9 cellular contexts compared by ENCODE assay signal in the genomic region with DNA sequence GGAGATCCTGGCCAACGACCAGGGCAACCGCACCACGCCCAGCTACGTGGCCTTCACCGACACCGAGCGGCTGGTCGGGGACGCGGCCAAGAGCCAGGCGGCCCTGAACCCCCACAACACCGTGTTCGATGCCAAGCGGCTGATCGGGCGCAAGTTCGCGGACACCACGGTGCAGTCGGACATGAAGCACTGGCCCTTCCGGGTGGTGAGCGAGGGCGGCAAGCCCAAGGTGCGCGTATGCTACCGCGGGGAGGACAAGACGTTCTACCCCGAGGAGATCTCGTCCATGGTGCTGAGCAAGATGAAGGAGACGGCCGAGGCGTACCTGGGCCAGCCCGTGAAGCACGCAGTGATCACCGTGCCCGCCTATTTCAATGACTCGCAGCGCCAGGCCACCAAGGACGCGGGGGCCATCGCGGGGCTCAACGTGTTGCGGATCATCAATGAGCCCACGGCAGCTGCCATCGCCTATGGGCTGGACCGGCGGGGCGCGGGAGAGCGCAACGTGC. TPM values are rescaled to one million over a fixed set of nuclear protein-coding genes. Genes with fewer than 3 reads are reported as not detected.
DNase-seq lines count a peak whose midpoint lies in the region; ATAC-seq and TF ChIP-seq lines count a peak whose summit lies in the region.
"Not testable (repeated sequence)": the region's sequence is repeated elsewhere in the genome, so short reads cannot be mapped to it uniquely, and the experiment has no call there.
"Had no signal": no experiment of that assay in that cellular context is flagged by ENCODE, and none has a peak within 500 bp of the region (broad histone marks: within the 10 kb centered on the region; RNA-seq: fewer than 3 reads in every experiment).

No MANE protein-coding gene starts in this region.

- 7% methylated on average over 39 of the region's 53 CpGs for WGBS in right cardiac atrium
- WGBS in testis, 2 donors: 2% methylated on average over 12 of the region's 53 CpGs; no CpG with 5 or more reads in 1 of the 2 donors

- peaks cover 47% of the 10 kb centered on the region for H3K27me3 Mint-ChIP-seq in activated CD4-positive, alpha-beta T cell treated with anti-CD3 and anti-CD28 coated beads, Interleukin-2, amount 10 ng/mL, durations not matched to agents 7 days and 5 days

- not testable (repeated sequence) for H3K4me1 ChIP-seq in right cardiac atrium (ENCODE audit: control insufficient read depth, insufficient read depth, low read length); neuron (ENCODE audit: insufficient read depth, low read length); testis

- H3K27me3 ChIP-seq in right cardiac atrium (ENCODE audit: control insufficient read depth, insufficient read depth); neuron (ENCODE audit: insufficient read depth, low read length); testis: not testable (repeated sequence)

- H3K4me1 Mint-ChIP-seq in activated CD4-positive, alpha-beta T cell treated with anti-CD3 and anti-CD28 coated beads, Interleukin-2, amount 10 ng/mL, durations not matched to agents 7 days and 5 days: not testable (repeated sequence)

- H3K9me3 Mint-ChIP-seq in activated CD4-positive, alpha-beta T cell treated with anti-CD3 and anti-CD28 coated beads, Interleukin-2, amount 10 ng/mL, durations not matched to agents 7 days and 5 days: not testable (repeated sequence)

- peak; percentile 15 for DNase-seq in ELR (ENCODE audit: low read depth)
- DNase-seq in activated CD4-positive, alpha-beta T cell treated with anti-CD3 and anti-CD28 coated beads, Interleukin-2, amount 10 ng/mL, durations not matched to agents 7 days and 5 days; testis: not testable (repeated sequence)
- peak; percentile 25 for DNase-seq in central memory CD4-positive, alpha-beta T cell
- DNase-seq in right cardiac atrium: peak in 1 of 3 donors; percentile 58

- not testable (repeated sequence) for H3K36me3 Mint-ChIP-seq in activated CD4-positive, alpha-beta T cell treated with anti-CD3 and anti-CD28 coated beads, Interleukin-2, amount 10 ng/mL, durations not matched to agents 7 days and 5 days (ENCODE audit: low read depth)

- TF ChIP-seq POLR2A in testis (IDR thresholded peaks at IDR 0.05): not testable (repeated sequence)

- H3K27ac Mint-ChIP-seq in activated CD4-positive, alpha-beta T cell treated with anti-CD3 and anti-CD28 coated beads, Interleukin-2, amount 10 ng/mL, durations not matched to agents 7 days and 5 days: not testable (repeated sequence)

- POLR2A ChIA-PET in activated CD4-positive, alpha-beta T cell treated with anti-CD3 and anti-CD28 coated beads, Interleukin-2, amount 10 ng/mL, durations not matched to agents 7 days and 5 days (lab: Charles Lee): not testable (repeated sequence)

- H3K4me3 ChIP-seq in right cardiac atrium (ENCODE audit: low read length): not testable (repeated sequence)
- H3K4me3 ChIP-seq in neuron (ENCODE audit: low read length) (peak overlapping the region; percentile 40), testis (peak overlapping the region; percentile 34 to 79)

- not testable (repeated sequence) for H3K27ac ChIP-seq in right cardiac atrium (ENCODE audit: low read length); testis

- H3K36me3 ChIP-seq in neuron (ENCODE audit: insufficient read depth, low read length); testis (ENCODE audit: low read depth, missing control alignments): not testable (repeated sequence)

- not testable (repeated sequence) for TF ChIP-seq CTCF in testis (IDR thresholded peaks at IDR 0.05)

- peak overlapping the region; percentile 79 for H3K4me3 Mint-ChIP-seq in activated CD4-positive, alpha-beta T cell treated with anti-CD3 and anti-CD28 coated beads, Interleukin-2, amount 10 ng/mL, durations not matched to agents 7 days and 5 days

- intact Hi-C loops in right cardiac atrium (cut with DNase I); testis (cut with DNase I; ENCODE audit: low total_unique reads): not testable (repeated sequence)

- CTCF ChIA-PET in activated CD4-positive, alpha-beta T cell treated with anti-CD3 and anti-CD28 coated beads, Interleukin-2, amount 10 ng/mL, durations not matched to agents 7 days and 5 days (lab: Charles Lee): not testable (repeated sequence)

- not testable (repeated sequence) for H2AFZ ChIP-seq in neuron (ENCODE audit: low read depth, low read length)

- H3K9me3 ChIP-seq in right cardiac atrium (ENCODE audit: control insufficient read depth, low read length); neuron (ENCODE audit: low read length); testis: not testable (repeated sequence)

- ATAC-seq in GM21619 (IDR thresholded peaks at IDR 0.05; ENCODE audit: unreplicated experiment) (peak; percentile 19), HG03460 (IDR thresholded peaks at IDR 0.05; ENCODE audit: unreplicated experiment) (peak; percentile 21), right cardiac atrium (peak; percentile 59 to 61)

RNA-seq across cellular contexts. Expression of a gene that starts 0.5 kb away (rescaled TPM):
- under 1 TPM in 1 of 2 experiments, not detected in 1; 0.07 TPM for total RNA-seq in activated CD4-positive, alpha-beta T cell treated with anti-CD3 and anti-CD28 coated beads, Interleukin-2, amount 10 ng/mL, durations not matched to agents 7 days and 5 days
- total RNA-seq in right cardiac atrium (1 to 10 TPM in 3 of 4 donors, under 1 TPM in 1; 0.71 to 3.0 (median 2.1) TPM), testis (1 to 10 TPM in 1 of 2 donors, under 1 TPM in 1; 0.94 to 2.5 TPM)
- polyA plus RNA-seq in right cardiac atrium (0.75 TPM), testis (ENCODE audit: insufficient read depth, low read depth, low replicate concordance) (2.8 TPM)

RNA-seq across cellular contexts. Expression of a gene that starts 19.5 kb away (rescaled TPM):
- not detected for total RNA-seq in activated CD4-positive, alpha-beta T cell treated with anti-CD3 and anti-CD28 coated beads, Interleukin-2, amount 10 ng/mL, durations not matched to agents 7 days and 5 days
- total RNA-seq in right cardiac atrium (10 to 100 TPM; 10.3 to 29.5 (median 19.7) TPM), testis (10 to 100 TPM in 1 of 2 donors, 1 to 10 TPM in 1; 7.2 to 19.9 TPM)
- polyA plus RNA-seq in right cardiac atrium (5.7 TPM), testis (ENCODE audit: insufficient read depth, low read depth, low replicate concordance) (15.4 TPM)
- total RNA-seq: HT-29 had no signal

RNA-seq across cellular contexts. Expression of a gene that starts 24.8 kb away (rescaled TPM):
- total RNA-seq in activated CD4-positive, alpha-beta T cell treated with anti-CD3 and anti-CD28 coated beads, Interleukin-2, amount 10 ng/mL, durations not matched to agents 7 days and 5 days: not detected
- total RNA-seq in right cardiac atrium: 10 to 100 TPM; 42.7 to 73.9 (median 69.1) TPM
- 14.6 TPM for polyA plus RNA-seq in right cardiac atrium
- 1 to 10 TPM; 2.0 to 5.5 TPM for total RNA-seq in testis
- polyA plus RNA-seq in testis (ENCODE audit: insufficient read depth, low read depth, low replicate concordance): 25.7 TPM
- total RNA-seq: HT-29 had no signal

Comparison
In these comparisons a context has a peak if more than half of its experiments do, and no peak if none do; other contexts are left out.
1. RNA of a gene that starts 19.5 kb away (total RNA-seq): 10.3 to 29.5 TPM in right cardiac atrium and 7.2 to 19.9 TPM in testis; not detected in activated CD4-positive, alpha-beta T cell treated with anti-CD3 and anti-CD28 coated beads, Interleukin-2, amount 10 ng/mL, durations not matched to agents 7 days and 5 days; every median in the first group is over 4 times any median in the second.
2. RNA of a gene that starts 24.8 kb away (total RNA-seq): 42.7 to 73.9 TPM in right cardiac atrium; 2.0 to 5.5 TPM in testis and not detected in activated CD4-positive, alpha-beta T cell treated with anti-CD3 and anti-CD28 coated beads, Interleukin-2, amount 10 ng/mL, durations not matched to agents 7 days and 5 days; every median in the first group is over 4 times any median in the second.
3. Peak in every context shown above with its lines, with median percentiles within 50 percentile points of each other: ATAC-seq.